11 cellular contexts compared by ENCODE assay signal in the genomic region with DNA sequence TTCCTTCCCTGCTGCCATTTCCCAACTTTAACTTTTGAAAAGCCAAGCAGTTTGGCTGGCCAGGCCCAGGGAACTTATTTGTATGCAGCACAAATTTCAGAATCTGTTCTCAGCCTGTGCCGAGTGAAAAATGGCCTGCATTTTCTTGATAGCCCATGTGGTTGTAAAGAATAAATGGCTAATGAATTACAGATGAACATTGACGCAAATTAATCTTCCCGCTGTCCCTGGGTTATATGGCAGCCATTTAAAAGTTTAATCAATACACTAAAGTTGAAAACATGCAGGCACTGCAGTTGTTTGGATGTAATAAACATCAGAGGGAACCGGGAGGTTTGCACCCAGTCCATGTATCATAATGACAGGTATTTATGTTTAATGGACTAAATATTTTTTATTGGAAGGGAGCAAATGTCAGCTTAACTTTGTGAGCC.
"Had no signal": no experiment of that assay in that cellular context is flagged by ENCODE, and none has a peak within 500 bp of the region (broad histone marks: within the 10 kb centered on the region; RNA-seq: fewer than 3 reads in every experiment).

No MANE protein-coding gene starts in this region.

- H3K27ac Mint-ChIP-seq: activated CD4-positive, alpha-beta T cell treated with anti-CD3 and anti-CD28 coated beads for 36 hours; activated CD8-positive, alpha-beta T cell treated with anti-CD3 and anti-CD28 coated beads for 36 hours; activated T-cell treated with anti-CD3 and anti-CD28 coated beads, Interleukin-2, amount 50 U/mL, for 72 hours; dendritic cell treated with granulocyte-macrophage colony-stimulating factor and Interleukin-4, amounts not matched to agents 40 ng/mL and 50 ng/mL, for 4 days; effector memory CD8-positive, alpha-beta T cell; naive thymus-derived CD4-positive, alpha-beta T cell; stimulated activated naive B cell treated with anti-CD40 and anti-IgM and Interleukin-4, amounts not matched to agents 10 μg/mL and 1 μg/mL and 100 μg/mL, for 72 hours had no signal

- H3K4me1 Mint-ChIP-seq: activated CD4-positive, alpha-beta T cell treated with anti-CD3 and anti-CD28 coated beads for 36 hours; naive thymus-derived CD4-positive, alpha-beta T cell; stimulated activated naive B cell treated with anti-CD40 and anti-IgM and Interleukin-4, amounts not matched to agents 10 μg/mL and 1 μg/mL and 100 μg/mL, for 72 hours had no signal

- H3K36me3 Mint-ChIP-seq: naive thymus-derived CD4-positive, alpha-beta T cell; stimulated activated naive B cell treated with anti-CD40 and anti-IgM and Interleukin-4, amounts not matched to agents 10 μg/mL and 1 μg/mL and 100 μg/mL, for 72 hours had no signal

- DNase-seq: activated CD4-positive, alpha-beta T cell treated with anti-CD3 and anti-CD28 coated beads for 36 hours; activated CD8-positive, alpha-beta memory T cell treated with anti-CD3 and anti-CD28 coated beads, Interleukin-2, amount 50 U/mL, for 4 hours; activated CD8-positive, alpha-beta T cell treated with anti-CD3 and anti-CD28 coated beads for 36 hours; activated T-cell treated with anti-CD3 and anti-CD28 coated beads, Interleukin-2, amount 50 U/mL, for 72 hours; central memory CD4-positive, alpha-beta T cell; effector memory CD8-positive, alpha-beta T cell; kidney; naive thymus-derived CD4-positive, alpha-beta T cell; stimulated activated naive B cell treated with anti-CD40 and anti-IgM and Interleukin-4, amounts not matched to agents 10 μg/mL and 1 μg/mL and 100 μg/mL, for 72 hours had no signal

- H3K27me3 Mint-ChIP-seq: activated CD4-positive, alpha-beta T cell treated with anti-CD3 and anti-CD28 coated beads for 36 hours; activated CD8-positive, alpha-beta T cell treated with anti-CD3 and anti-CD28 coated beads for 36 hours; dendritic cell treated with granulocyte-macrophage colony-stimulating factor and Interleukin-4, amounts not matched to agents 40 ng/mL and 50 ng/mL, for 4 days; effector memory CD8-positive, alpha-beta T cell; naive thymus-derived CD4-positive, alpha-beta T cell; stimulated activated naive B cell treated with anti-CD40 and anti-IgM and Interleukin-4, amounts not matched to agents 10 μg/mL and 1 μg/mL and 100 μg/mL, for 72 hours had no signal

- ATAC-seq: activated CD4-positive, alpha-beta T cell treated with anti-CD3 and anti-CD28 coated beads for 36 hours; activated CD8-positive, alpha-beta T cell treated with anti-CD3 and anti-CD28 coated beads for 36 hours; activated T-cell treated with anti-CD3 and anti-CD28 coated beads, Interleukin-2, amount 50 U/mL, for 72 hours; effector memory CD8-positive, alpha-beta T cell; esophagus mucosa; naive thymus-derived CD4-positive, alpha-beta T cell; stimulated activated naive B cell treated with anti-CD40 and anti-IgM and Interleukin-4, amounts not matched to agents 10 μg/mL and 1 μg/mL and 100 μg/mL, for 72 hours had no signal

- H3K4me3 Mint-ChIP-seq: activated CD4-positive, alpha-beta T cell treated with anti-CD3 and anti-CD28 coated beads for 36 hours; activated CD8-positive, alpha-beta T cell treated with anti-CD3 and anti-CD28 coated beads for 36 hours; activated T-cell treated with anti-CD3 and anti-CD28 coated beads, Interleukin-2, amount 50 U/mL, for 72 hours; dendritic cell treated with granulocyte-macrophage colony-stimulating factor and Interleukin-4, amounts not matched to agents 40 ng/mL and 50 ng/mL, for 4 days; effector memory CD8-positive, alpha-beta T cell; naive thymus-derived CD4-positive, alpha-beta T cell; stimulated activated naive B cell treated with anti-CD40 and anti-IgM and Interleukin-4, amounts not matched to agents 10 μg/mL and 1 μg/mL and 100 μg/mL, for 72 hours had no signal

- H3K9me3 Mint-ChIP-seq: activated CD8-positive, alpha-beta T cell treated with anti-CD3 and anti-CD28 coated beads for 36 hours had no signal
